ENCODE assay signal across 13 cellular contexts in the genomic region with DNA sequence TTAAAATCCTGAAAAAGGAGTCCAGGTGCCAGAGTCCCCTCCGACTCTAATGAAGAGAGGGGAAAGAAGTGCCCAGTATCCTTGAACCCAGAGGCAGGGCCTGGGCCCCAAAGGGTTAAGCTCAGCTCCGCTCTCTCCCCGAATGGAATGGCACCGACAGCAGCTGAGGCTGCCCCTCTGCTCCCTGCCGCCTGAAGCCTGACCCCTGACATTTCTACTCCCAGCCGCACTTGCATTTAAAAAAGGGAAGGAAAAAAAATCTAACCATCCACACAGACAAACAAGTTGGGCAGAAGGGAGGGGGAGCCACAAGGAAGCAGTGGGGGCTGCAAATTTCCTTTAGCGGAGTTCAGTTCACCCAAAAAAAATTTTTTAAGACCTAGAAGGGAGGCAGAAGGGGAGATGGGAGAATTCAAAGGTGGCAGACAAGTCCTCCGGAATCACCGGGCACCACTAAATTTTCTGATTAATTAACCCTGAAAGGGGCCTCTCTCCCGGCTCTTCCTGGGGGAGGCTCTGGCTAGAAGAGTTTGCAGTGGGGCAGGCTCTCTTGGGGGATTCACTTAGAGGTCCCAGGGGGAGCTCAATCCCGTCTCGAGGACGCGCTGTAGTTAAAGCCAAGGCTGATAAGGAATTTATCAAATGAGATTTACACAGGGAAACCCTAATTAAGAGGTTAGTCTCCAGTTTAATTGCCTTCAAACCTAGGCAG. TPM values are rescaled to one million over a fixed set of nuclear protein-coding genes. Genes with fewer than 3 reads are reported as not detected.
DNase-seq lines count a peak whose midpoint lies in the region; ATAC-seq, FAIRE-seq and TF ChIP-seq lines count a peak whose summit lies in the region.
"Had no signal": no experiment of that assay in that cellular context is flagged by ENCODE, and none has a peak within 500 bp of the region (broad histone marks: within the 10 kb centered on the region; RNA-seq: fewer than 3 reads in every experiment).

No MANE protein-coding gene starts in this region.

- H3K4me1 Mint-ChIP-seq in astrocyte (ENCODE audit: low read depth, unreplicated experiment), result peaks cover 52% of the 10 kb centered on the region

- no peaks in the 10 kb centered on the region for H3K27me3 Mint-ChIP-seq in astrocyte (ENCODE audit: low read depth, unreplicated experiment)

- no peaks in the 10 kb centered on the region for H3K9me3 Mint-ChIP-seq in astrocyte (ENCODE audit: unreplicated experiment)
- H3K9me3 Mint-ChIP-seq: T-helper 2 cell treated with Interferon-gamma antibody and Interleukin-4, amounts not matched to agents 5 μg/mL and 100 μg/mL, for 36 hours had no signal

- TF ChIP-seq POLR2A in suprapubic skin (IDR thresholded peaks at IDR 0.05), result no peak

- H4K20me1 ChIP-seq in astrocyte (ENCODE audit: insufficient read depth, low read length), result peaks cover 97% of the 10 kb centered on the region

- H3K4me3 Mint-ChIP-seq in astrocyte (ENCODE audit: unreplicated experiment), result no peak overlapping the region
- H3K4me3 Mint-ChIP-seq: T-helper 2 cell treated with Interferon-gamma antibody and Interleukin-4, amounts not matched to agents 5 μg/mL and 100 μg/mL, for 36 hours had no signal

- no peak for TF ChIP-seq CTCF in astrocyte (IDR thresholded peaks at IDR 0.05; ENCODE audit: insufficient read depth, low read depth, low read length)
- no peak for TF ChIP-seq CTCF in suprapubic skin (IDR thresholded peaks at IDR 0.05)

- H3K9ac ChIP-seq in HUES64 (ENCODE audit: low read depth, low read length) (peak overlapping the region; percentile 52), astrocyte (ENCODE audit: low read length) (peak overlapping the region; percentile 36)

- peak overlapping the region; percentile 90 for H3K27ac Mint-ChIP-seq in astrocyte (ENCODE audit: unreplicated experiment)
- H3K27ac Mint-ChIP-seq: T-helper 2 cell treated with Interferon-gamma antibody and Interleukin-4, amounts not matched to agents 5 μg/mL and 100 μg/mL, for 36 hours had no signal

- H3K79me2 ChIP-seq in astrocyte (ENCODE audit: insufficient read depth, low read length), result peaks cover 100% of the 10 kb centered on the region

- intact Hi-C loops in sciatic nerve (cut with DNase I), result no loop called here

- H3K4me3 ChIP-seq in HUES64 (ENCODE audit: low read length), result peak overlapping the region; percentile 44
- H3K4me3 ChIP-seq in astrocyte (ENCODE audit: insufficient read depth, low read depth, low read length), result no peak overlapping the region
- no peak overlapping the region for H3K4me3 ChIP-seq in mesodermal cell (ENCODE audit: extremely low read depth, insufficient read depth, low read length, poor library complexity, severe bottlenecking)
- no peak overlapping the region for H3K4me3 ChIP-seq in suprapubic skin

- no peaks in the 10 kb centered on the region for H3K27me3 ChIP-seq in HUES64 (ENCODE audit: insufficient read depth, low read length)
- H3K27me3 ChIP-seq in astrocyte (ENCODE audit: insufficient read depth, low read length), result no peaks in the 10 kb centered on the region
- H3K27me3 ChIP-seq in suprapubic skin, result no peaks in the 10 kb centered on the region
- H3K27me3 ChIP-seq: foreskin keratinocyte had no signal

- H3K9me3 ChIP-seq in HUES64 (ENCODE audit: insufficient read depth, low read depth, low read length) (no peaks in the 10 kb centered on the region), astrocyte (ENCODE audit: insufficient read depth, low read depth, low read length) (no peaks in the 10 kb centered on the region), mesodermal cell (ENCODE audit: control insufficient read depth, low read length) (no peaks in the 10 kb centered on the region), suprapubic skin (no peaks in the 10 kb centered on the region)

- WGBS in HUES64, result 10% methylated on average over 13 of the region's 14 CpGs
- WGBS in mesodermal cell (ENCODE audit: insufficient coverage in 2 of 2), 2 experiments, result 33 to 35% methylated on average over 4 to 9 of the region's 14 CpGs
- WGBS in suprapubic skin, result 34% methylated on average over 14 of the region's 14 CpGs

- ATAC-seq in sciatic nerve (no peak), GM21447 (IDR thresholded peaks at IDR 0.05; ENCODE audit: unreplicated experiment) (no peak), GM21526 (IDR thresholded peaks at IDR 0.05; ENCODE audit: low FRiP score, unreplicated experiment) (no peak)
- ATAC-seq: foreskin keratinocyte, left lobe of liver, Panc1 had no signal

- H3K4me2 ChIP-seq in astrocyte (ENCODE audit: low read length), result peak overlapping the region; percentile 6

- H3K27ac ChIP-seq in HUES64 (ENCODE audit: low read depth, low read length), result peak overlapping the region; percentile 93
- peak overlapping the region; percentile 16 for H3K27ac ChIP-seq in astrocyte (ENCODE audit: low read depth, low read length)
- peak overlapping the region; percentile 60 for H3K27ac ChIP-seq in mesodermal cell (ENCODE audit: low read depth, low read length, severe bottlenecking)
- H3K27ac ChIP-seq in suprapubic skin, result peak overlapping the region; percentile 21
- H3K27ac ChIP-seq: foreskin keratinocyte had no signal

- FAIRE-seq in astrocyte (lab: Jason Lieb, UNC), result no peak

- no peak for TF ChIP-seq EP300 in suprapubic skin (IDR thresholded peaks at IDR 0.05)

- DNase-seq in astrocyte (ENCODE audit: low read depth) (no peak), suprapubic skin (ENCODE audit: low spot score in 2 of 2) (no peak), sciatic nerve (ENCODE audit: low spot score) (no peak)
- DNase-seq: activated CD8-positive, alpha-beta memory T cell treated with anti-CD3 and anti-CD28 coated beads for 24 hours; activated naive CD4-positive, alpha-beta T cell; foreskin keratinocyte had no signal

- H3K4me1 ChIP-seq in HUES64 (ENCODE audit: insufficient read depth, low read length) (peaks cover 33% of the 10 kb centered on the region), astrocyte (ENCODE audit: insufficient read depth, low read length) (peaks cover 54% of the 10 kb centered on the region), mesodermal cell (ENCODE audit: control insufficient read depth, insufficient read depth, low read length, poor library complexity, severe bottlenecking) (peaks cover 18% of the 10 kb centered on the region), suprapubic skin (peaks cover 33% of the 10 kb centered on the region)
- H3K4me1 ChIP-seq: foreskin keratinocyte had no signal

- H2AFZ ChIP-seq in astrocyte (ENCODE audit: low read depth, low read length), result no peak overlapping the region

- H3K36me3 Mint-ChIP-seq in astrocyte (ENCODE audit: low read depth, unreplicated experiment), result peaks cover 33% of the 10 kb centered on the region

- no peaks in the 10 kb centered on the region for H3K36me3 ChIP-seq in HUES64 (ENCODE audit: insufficient read depth, low read length)
- peaks cover 3% of the 10 kb centered on the region for H3K36me3 ChIP-seq in astrocyte (ENCODE audit: insufficient read depth, low read length)
- H3K36me3 ChIP-seq in mesodermal cell (ENCODE audit: control insufficient read depth, insufficient read depth, low read length), result peaks cover 12% of the 10 kb centered on the region
- H3K36me3 ChIP-seq in suprapubic skin, result no peaks in the 10 kb centered on the region

RNA-seq across cellular contexts. Expression of a gene that starts 25.7 kb away (rescaled TPM):
- polyA plus RNA-seq in HUES64 (2013, experiment 1 of 2), result 11.3 TPM
- 14.9 TPM for polyA plus RNA-seq in HUES64 (2013, experiment 2 of 2)
- 98.6 and 110 TPM in 2 replicates for total RNA-seq in astrocyte
- polyA plus RNA-seq in mesodermal cell (2013, experiment 1 of 2), result 9.8 TPM
- polyA plus RNA-seq in mesodermal cell (2013, experiment 2 of 2), result 8.2 TPM
- 1 to 10 TPM; 1.7 to 6.5 (median 4.1) TPM for total RNA-seq in suprapubic skin
- 10.4 TPM for total RNA-seq in sciatic nerve

Comparison
In these comparisons a context has a peak if more than half of its experiments do, and no peak if none do; other contexts are left out.
1. H3K27ac ChIP-seq: peak in every context shown above with its lines; median percentile 93 in HUES64; 60 in mesodermal cell; 21 in suprapubic skin; 16 in astrocyte.